Comparison of ENCODE assay signal across 36 cellular contexts in genomic region chr12:122374707-122375106, GRCh38. TPM values are rescaled to one million over a fixed set of nuclear protein-coding genes. Genes with fewer than 3 reads are reported as not detected.
DNase-seq lines count a peak whose midpoint lies in the region; ATAC-seq, FAIRE-seq and TF ChIP-seq lines count a peak whose summit lies in the region.
"Had no signal": no experiment of that assay in that cellular context is flagged by ENCODE, and none has a peak within 500 bp of the region (broad histone marks: within the 10 kb centered on the region; RNA-seq: fewer than 3 reads in every experiment).

No MANE protein-coding gene starts in this region.

- POLR2A ChIA-PET in HepG2 (lab: Yijun Ruan, JAX), result interaction anchor here (1.2 kb wide), 1 partner anchor 26 kb away, joined by 3 read pairs; no protein-coding TSS in a partner anchor

- H3K4me2 ChIP-seq in HepG2 (ENCODE audit: low read depth, low read length), result no peak overlapping the region
- H3K4me2 ChIP-seq: A549, GM23338 had no signal

- in situ Hi-C loops in HepG2 (cut with HindIII; ENCODE audit: extremely low pct_ligation_motif_present, low pct_unique_long_range_greater_than_20kb), result no loop called here

- CTCF ChIA-PET in HepG2 (lab: Yijun Ruan, JAX; ENCODE audit: low intra/inter-chr PET ratio, low total read pairs), result no interaction called here

- TF ChIP-seq EP300 in gastroesophageal sphincter (IDR thresholded peaks at IDR 0.05) (no peak), HepG2 (IDR thresholded peaks at IDR 0.05; ENCODE audit: low read depth in 2 of 2, low read length in 2 of 2) (no peak), HepG2 (CRISPR knock-in tag; IDR thresholded peaks at IDR 0.05; ENCODE audit: borderline replicate concordance) (no peak)

- no peak overlapping the region for H3K9ac ChIP-seq in HepG2 (ENCODE audit: insufficient read depth, low read depth, low read length)

- FAIRE-seq in HepG2 (lab: Jason Lieb, UNC) (no peak), D721Med (lab: Jason Lieb, UNC) (no peak)
- FAIRE-seq: A549, bronchial epithelial cell, frontal cortex had no signal

- ATAC-seq in gastroesophageal sphincter, result peak; percentile 63
- ATAC-seq in thoracic aorta (ENCODE audit: insufficient number of reproducible peaks, low FRiP score, low read depth), result peak; percentile 75
- no peak for ATAC-seq in HepG2
- no peak for ATAC-seq in GM21526 (IDR thresholded peaks at IDR 0.05; ENCODE audit: low FRiP score, unreplicated experiment)
- ATAC-seq: A549; CD8-positive, alpha-beta T cell; esophagus mucosa; GM23338; left lung; natural killer cell treated with Interleukin-12 subunit alpha and Interleukin-12 subunit beta and Interleukin-15 and Interleukin-18, amount 100 ng/mL, for 72 hours; Panc1; stimulated activated effector memory CD8-positive, alpha-beta T cell treated with anti-CD3 and anti-CD28 coated beads, Interleukin-12 subunit alpha, Interleukin-12 subunit beta, amount 100 ng/mL, for 72 hours had no signal

- H3K27ac ChIP-seq in gastroesophageal sphincter (peak overlapping the region; percentile 66 to 90 (median 82)), thoracic aorta (peak overlapping the region; percentile 84 to 90), HepG2 (ENCODE audit: extremely low read length, insufficient read depth, low read length) (no peak overlapping the region)
- H3K27ac ChIP-seq: colonic mucosa, left lung, testis, WERI-Rb-1 had no signal

- intact Hi-C loops in HepG2 (cut with micrococcal nuclease; ENCODE audit: unreplicated experiment), result no loop called here

- no peak overlapping the region for H2AFZ ChIP-seq in HepG2 (ENCODE audit: low read length)
- H2AFZ ChIP-seq: GM23338 had no signal

- no peak overlapping the region for H3K4me3 ChIP-seq in gastroesophageal sphincter
- H3K4me3 ChIP-seq in thoracic aorta, result no peak overlapping the region
- H3K4me3 ChIP-seq in HepG2 (replicated peaks in 1 of 3; ENCODE audit: insufficient read depth in 1 of 3, low read depth in 2 of 3, low read length in 3 of 3), result no peak overlapping the region
- H3K4me3 ChIP-seq: A549, colonic mucosa, GM23338, left lung, MG63, testis had no signal

- BruUV-seq in HepG2 (replicated peaks; lab: Mats Ljungman, UMichigan), result no TSS peak

- peaks cover 0 to 58% of the 10 kb centered on the region in 2 donors for H3K36me3 ChIP-seq in gastroesophageal sphincter
- H3K36me3 ChIP-seq in thoracic aorta, result peaks cover 32% of the 10 kb centered on the region
- peaks cover 3 to 46% of the 10 kb centered on the region in 2 experiments; a peak in 4 of 5 replicates for H3K36me3 ChIP-seq in HepG2 (replicated peaks in 1 of 2; ENCODE audit: control insufficient read depth in 1 of 2, insufficient read depth in 2 of 2, low read length in 2 of 2)

- 51 to 58% methylated on average over 4 to 5 of the region's 5 CpGs for WGBS in gastroesophageal sphincter (ENCODE audit: low coverage in 1 of 2), 2 donors
- over 99% methylated on average over 5 of the region's 5 CpGs for WGBS in HepG2 (ENCODE audit: low lambda C conversion rate)

- TF ChIP-seq CTCF in gastroesophageal sphincter (IDR thresholded peaks at IDR 0.05) (no peak), thoracic aorta (IDR thresholded peaks at IDR 0.05) (no peak), HepG2 (CRISPR knock-in tag; IDR thresholded peaks at IDR 0.05) (no peak), D721Med (IDR thresholded peaks at IDR 0.05; ENCODE audit: insufficient read depth, missing control alignments) (no peak)

- H3K27me3 ChIP-seq in gastroesophageal sphincter (no peaks in the 10 kb centered on the region), thoracic aorta (replicated peaks; ENCODE audit: insufficient read depth) (no peaks in the 10 kb centered on the region), HepG2 (ENCODE audit: control insufficient read depth in 1 of 2, insufficient read depth in 2 of 2, low read length in 2 of 2) (no peaks in the 10 kb centered on the region)
- H3K27me3 ChIP-seq: colonic mucosa, left lung, MG63, testis had no signal

- H3K4me1 ChIP-seq in gastroesophageal sphincter (peaks cover 0 to 74% (median 12%) of the 10 kb centered on the region in 3 donors), thoracic aorta (ENCODE audit: control insufficient read depth in 1 of 2, low read depth in 2 of 2) (peaks cover 5 to 34% of the 10 kb centered on the region in 2 donors), HepG2 (ENCODE audit: insufficient read depth, low read length) (no peaks in the 10 kb centered on the region)
- H3K4me1 ChIP-seq: A549, colonic mucosa, testis had no signal

- no peak for TF ChIP-seq RAD21 in HepG2 (CRISPR knock-in tag; IDR thresholded peaks at IDR 0.05)

- DNase-seq in LHCN-M2 (ENCODE audit: low read depth), result peak; percentile 59
- DNase-seq in myocyte (ENCODE audit: low read depth), result peak; percentile 90
- DNase-seq in thoracic aorta (ENCODE audit: low spot score), result no peak
- no peak for DNase-seq in HT-29 (ENCODE audit: low spot score)
- no peak for DNase-seq in HepG2 (ENCODE audit: low spot score)
- no peak for DNase-seq in D721Med (ENCODE audit: insufficient read length, low spot score)
- DNase-seq: activated CD4-positive, alpha-beta T cell treated with anti-CD3 and anti-CD28 coated beads, Interleukin-2, amount 10 ng/mL, durations not matched to agents 24 days and 14 days; activated naive CD4-positive, alpha-beta T cell treated with anti-CD3 and anti-CD28 coated beads, Interleukin-2, amount 10 ng/mL, durations not matched to agents 7 days and 5 days; AML-193; CD8-positive, alpha-beta T cell; colonic mucosa; DMS 273 treated with DMSO at 0.1 percent for 48 hours; HFFc6; hypothalamus; left lung; NCI-H1105 treated with DMSO at 0.1 percent for 48 hours; NCI-H2029 treated with DMSO at 0.1 percent for 48 hours; NCI-H2227 treated with DMSO at 0.1 percent for 48 hours; NCI-H69; retina; SIG-M5; stimulated activated CD4-positive, alpha-beta T cell treated with anti-CD3 and anti-CD28 coated beads, Interleukin-4, amount 100 ng/mL, for 24 hours; T1000; testis; WERI-Rb-1 had no signal

- H3K9me3 ChIP-seq in gastroesophageal sphincter (no peaks in the 10 kb centered on the region), thoracic aorta (no peaks in the 10 kb centered on the region), HepG2 (ENCODE audit: low read length) (no peaks in the 10 kb centered on the region)
- H3K9me3 ChIP-seq: A549, colonic mucosa, left lung, MG63, testis had no signal

- TF ChIP-seq POLR2A in gastroesophageal sphincter (IDR thresholded peaks at IDR 0.05) (no peak), HepG2 (IDR thresholded peaks at IDR 0.05; ENCODE audit: insufficient read depth in 1 of 2, low read depth in 2 of 2, low read length in 2 of 2) (no peak)

- H4K20me1 ChIP-seq in HepG2 (ENCODE audit: insufficient read depth, low read length), result no peaks in the 10 kb centered on the region

- H3K79me2 ChIP-seq in HepG2 (ENCODE audit: insufficient read depth, low read length), result no peaks in the 10 kb centered on the region

TF ChIP-seq in HepG2, 621 proteins besides CTCF, POLR2A, EP300 and RAD21:
- TF ChIP-seq PAX8 (CRISPR knock-in tag; IDR thresholded peaks at IDR 0.05; ENCODE audit: borderline replicate concordance), result no peak
- TF ChIP-seq, protein P1, sequence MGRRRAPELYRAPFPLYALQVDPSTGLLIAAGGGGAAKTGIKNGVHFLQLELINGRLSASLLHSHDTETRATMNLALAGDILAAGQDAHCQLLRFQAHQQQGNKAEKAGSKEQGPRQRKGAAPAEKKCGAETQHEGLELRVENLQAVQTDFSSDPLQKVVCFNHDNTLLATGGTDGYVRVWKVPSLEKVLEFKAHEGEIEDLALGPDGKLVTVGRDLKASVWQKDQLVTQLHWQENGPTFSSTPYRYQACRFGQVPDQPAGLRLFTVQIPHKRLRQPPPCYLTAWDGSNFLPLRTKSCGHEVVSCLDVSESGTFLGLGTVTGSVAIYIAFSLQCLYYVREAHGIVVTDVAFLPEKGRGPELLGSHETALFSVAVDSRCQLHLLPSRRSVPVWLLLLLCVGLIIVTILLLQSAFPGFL (CRISPR knock-in tag; IDR thresholded peaks at IDR 0.05), result no peak

RNA-seq across cellular contexts. Expression of gene CLIP1, which starts 47.8 kb away (rescaled TPM):
- total RNA-seq in LHCN-M2 (2014; rRNA removed) (35.1 and 38.3 TPM in 2 replicates), gastroesophageal sphincter (100 to 1,000 TPM; 186 to 272 (median 208) TPM), myocyte (51.2 and 52.2 TPM in 2 replicates), thoracic aorta (100 to 1,000 TPM in 1 of 2 donors, 10 to 100 TPM in 1; 91.2 to 180 TPM), HepG2 (2016; rRNA removed; fragmentation: Illumina TruSeq; extraction: Trizol) (28.9 and 30.2 TPM in 2 replicates)
- polyA plus RNA-seq in LHCN-M2 (2012), result 14.6 TPM
- polyA plus RNA-seq in myocyte (2012), result 36.1 TPM
- total RNA-seq in HT-29 (2014; rRNA removed; shearing (Covaris generic)), result 23.3 and 26.6 TPM in 2 replicates
- 16.2 and 21.0 TPM in 2 replicates for total RNA-seq in HepG2 (2016; cell fraction: cytosol; rRNA removed; fragmentation: Illumina TruSeq; extraction: Trizol; ENCODE audit: low read depth)
- 26.9 and 28.6 TPM in 2 replicates for total RNA-seq in HepG2 (2016; cell fraction: insoluble cytoplasmic fraction; rRNA removed; fragmentation: Illumina TruSeq; extraction: Trizol)
- 15.5 and 15.9 TPM in 2 replicates for total RNA-seq in HepG2 (2016; cell fraction: membrane; rRNA removed; fragmentation: Illumina TruSeq; extraction: Trizol)
- 33.5 and 40.7 TPM in 2 replicates for total RNA-seq in HepG2 (2016; cell fraction: nucleus; rRNA removed; fragmentation: Illumina TruSeq; extraction: Trizol)
- polyA plus RNA-seq in HepG2 (2011; rRNA removed), result 42.8 and 43.7 TPM in 2 replicates
- polyA plus RNA-seq in HepG2 (2011; cell fraction: cytosol; rRNA removed), result 26.7 and 33.0 TPM in 2 replicates
- polyA plus RNA-seq in HepG2 (2011; cell fraction: nucleus; rRNA removed), result 30.4 and 31.8 TPM in 2 replicates
- polyA plus RNA-seq in HepG2 (2012), result 21.0 and 26.9 TPM in 2 replicates
- polyA plus RNA-seq in HepG2 (2016; cell fraction: cytosol; fragmentation: Illumina TruSeq; extraction: Trizol; ENCODE audit: low read depth), result 0.83 and 0.97 TPM in 2 replicates
- polyA plus RNA-seq in HepG2 (2016; cell fraction: insoluble cytoplasmic fraction; fragmentation: Illumina TruSeq; extraction: Trizol; ENCODE audit: low read depth), result 22.9 and 23.8 TPM in 2 replicates
- 3.9 and 5.6 TPM in 2 replicates for polyA plus RNA-seq in HepG2 (2016; cell fraction: membrane; fragmentation: Illumina TruSeq; extraction: Trizol; ENCODE audit: low read depth)
- polyA plus RNA-seq in HepG2 (2016; cell fraction: nucleus; fragmentation: Illumina TruSeq; extraction: Trizol; ENCODE audit: insufficient read depth, low read depth), result 35.5 and 36.6 TPM in 2 replicates
- polyA minus RNA-seq in HepG2 (2011; rRNA and poly(A)+ RNA removed; ENCODE audit: low replicate concordance), result 62.5 and 153 TPM in 2 replicates
- 23.9 and 31.3 TPM in 2 replicates for polyA minus RNA-seq in HepG2 (2011; cell fraction: cytosol; rRNA and poly(A)+ RNA removed)
- 47.6 and 65.9 TPM in 2 replicates for polyA minus RNA-seq in HepG2 (2011; cell fraction: nucleus; rRNA and poly(A)+ RNA removed)

Comparison
In these comparisons a context has a peak if more than half of its experiments do, and no peak if none do; other contexts are left out.
1. DNase-seq: peak in LHCN-M2 (single experiment) and myocyte (single experiment); none in thoracic aorta (single experiment), HT-29 (single experiment), HepG2 (single experiment) and D721Med (single experiment).
2. ATAC-seq: peak in gastroesophageal sphincter (single experiment) and thoracic aorta (single experiment); none in HepG2 (single experiment) and GM21526 (single experiment).